In genomic region chr4:37976991-37977470, GRCh38 we compare ENCODE assay signal across 1 cellular context.
A peak's percentile ranks its signal among the peaks of the same experiment; 100 is the strongest.
TF ChIP-seq lines count a peak whose summit lies in the region.

No MANE protein-coding gene starts in this region.

TF ChIP-seq in HepG2, 621 proteins besides CTCF, POLR2A, EP300 and RAD21 (continued from another document):
- no peak for TF ChIP-seq ZNF646 (CRISPR knock-in tag; IDR thresholded peaks at IDR 0.05)
- no peak for TF ChIP-seq ZNF24 (IDR thresholded peaks at IDR 0.05)
- TF ChIP-seq E2F5 (CRISPR knock-in tag; conservative IDR thresholded peaks at IDR 0.05): peak; percentile 68; the same call in 1 of the 2 replicates
- 0 out of 2 replicates have a peak, but pooled peaks have one; percentile 1 for TF ChIP-seq CHD4 (IDR thresholded peaks at IDR 0.05; ENCODE audit: borderline replicate concordance, low read length)
- no peak for TF ChIP-seq E2F2 (CRISPR knock-in tag; IDR thresholded peaks at IDR 0.05; ENCODE audit: borderline replicate concordance)
- TF ChIP-seq SIN3A (IDR thresholded peaks at IDR 0.05; ENCODE audit: borderline replicate concordance, low read depth, low read length): peak; percentile 39; the same call in 1 of the 2 replicates
- peak; percentile 63 for TF ChIP-seq POLR2G (IDR thresholded peaks at IDR 0.05; ENCODE audit: low read depth, low read length)
- 0 out of 2 replicates have a peak, but pooled peaks have one; percentile 19 for TF ChIP-seq ELF1 (CRISPR knock-in tag; IDR thresholded peaks at IDR 0.05)
- no peak for TF ChIP-seq ZNF329 (CRISPR knock-in tag; IDR thresholded peaks at IDR 0.05; ENCODE audit: low read depth)
- TF ChIP-seq ZNF234 (CRISPR knock-in tag; conservative IDR thresholded peaks at IDR 0.05): no peak
- TF ChIP-seq, protein P1, sequence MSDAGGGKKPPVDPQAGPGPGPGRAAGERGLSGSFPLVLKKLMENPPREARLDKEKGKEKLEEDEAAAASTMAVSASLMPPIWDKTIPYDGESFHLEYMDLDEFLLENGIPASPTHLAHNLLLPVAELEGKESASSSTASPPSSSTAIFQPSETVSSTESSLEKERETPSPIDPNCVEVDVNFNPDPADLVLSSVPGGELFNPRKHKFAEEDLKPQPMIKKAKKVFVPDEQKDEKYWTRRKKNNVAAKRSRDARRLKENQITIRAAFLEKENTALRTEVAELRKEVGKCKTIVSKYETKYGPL (CRISPR knock-in tag; IDR thresholded peaks at IDR 0.05): no peak
- TF ChIP-seq PCBP1 (IDR thresholded peaks at IDR 0.05; ENCODE audit: borderline replicate concordance, low read depth, low read length): peak; percentile 91
- TF ChIP-seq MIER3 (CRISPR knock-in tag; IDR thresholded peaks at IDR 0.05; ENCODE audit: borderline replicate concordance): no peak
- peak; percentile 91 for TF ChIP-seq ZNF816 (CRISPR knock-in tag; IDR thresholded peaks at IDR 0.05; ENCODE audit: borderline replicate concordance)
- no peak for TF ChIP-seq ZBTB2 (CRISPR knock-in tag; IDR thresholded peaks at IDR 0.05; ENCODE audit: low read depth)
- TF ChIP-seq, protein P2, sequence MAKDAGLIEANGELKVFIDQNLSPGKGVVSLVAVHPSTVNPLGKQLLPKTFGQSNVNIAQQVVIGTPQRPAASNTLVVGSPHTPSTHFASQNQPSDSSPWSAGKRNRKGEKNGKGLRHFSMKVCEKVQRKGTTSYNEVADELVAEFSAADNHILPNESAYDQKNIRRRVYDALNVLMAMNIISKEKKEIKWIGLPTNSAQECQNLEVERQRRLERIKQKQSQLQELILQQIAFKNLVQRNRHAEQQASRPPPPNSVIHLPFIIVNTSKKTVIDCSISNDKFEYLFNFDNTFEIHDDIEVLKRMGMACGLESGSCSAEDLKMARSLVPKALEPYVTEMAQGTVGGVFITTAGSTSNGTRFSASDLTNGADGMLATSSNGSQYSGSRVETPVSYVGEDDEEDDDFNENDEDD (CRISPR knock-in tag; IDR thresholded peaks at IDR 0.05; ENCODE audit: borderline replicate concordance): peak; percentile 68; the same call in 1 of the 2 replicates
- 0 out of 2 replicates have a peak, but pooled peaks have one; percentile 8 for TF ChIP-seq HOXA3 (CRISPR knock-in tag; IDR thresholded peaks at IDR 0.05)
- no peak for TF ChIP-seq NR2F6 (IDR thresholded peaks at IDR 0.05)
- 0 out of 2 replicates have a peak, but pooled peaks have one; percentile 26 for TF ChIP-seq NR2F6 (CRISPR knock-in tag; IDR thresholded peaks at IDR 0.05)
- no peak for TF ChIP-seq GTF3A (CRISPR knock-in tag; conservative IDR thresholded peaks at IDR 0.05)
- no peak for TF ChIP-seq ATF1 (CRISPR knock-in tag; IDR thresholded peaks at IDR 0.05)
